In genomic region chr20:62643521-62644043, GRCh38 we compare ENCODE assay signal across 9 cellular contexts. TPM values are rescaled to one million over a fixed set of nuclear protein-coding genes. Genes with fewer than 3 reads are reported as not detected.
DNase-seq lines count a peak whose midpoint lies in the region; ATAC-seq and TF ChIP-seq lines count a peak whose summit lies in the region.
"Had no signal": no experiment of that assay in that cellular context is flagged by ENCODE, and none has a peak within 500 bp of the region (broad histone marks: within the 10 kb centered on the region; RNA-seq: fewer than 3 reads in every experiment).

No MANE protein-coding gene starts in this region.

- H3K27me3 ChIP-seq in GM06990 (replicated peaks; ENCODE audit: control insufficient read depth, insufficient read depth, low read length) (no peaks in the 10 kb centered on the region), Peyer's patch (no peaks in the 10 kb centered on the region), fibroblast of lung (ENCODE audit: control insufficient read depth, insufficient read depth, low read length) (peaks cover 4% of the 10 kb centered on the region), psoas muscle (ENCODE audit: insufficient read depth in 3 of 3, low read length in 2 of 3) (peaks cover 0 to 16% (median 2%) of the 10 kb centered on the region in 3 donors), thyroid gland (peaks cover 9% of the 10 kb centered on the region)

- H3K4me3 ChIP-seq in GM06990 (replicated peaks; ENCODE audit: low read depth, low read length) (peak overlapping the region; percentile 81), Peyer's patch (peak overlapping the region; percentile 56 to 67 (median 66)), fibroblast of lung (replicated peaks in 1 of 4; ENCODE audit: control extremely low read depth in 1 of 4, insufficient read depth in 1 of 4, low read depth in 3 of 4, low read length in 4 of 4) (peak overlapping the region in 3 of 4 experiments; percentile 43 to 47 (median 47)), psoas muscle (peak overlapping the region; percentile 76), thyroid gland (replicated peaks in 1 of 3) (peak overlapping the region in 1 of 3 donors; percentile 37)

- no peak for ATAC-seq in psoas muscle

- H4K20me1 ChIP-seq in fibroblast of lung (ENCODE audit: control insufficient read depth, extremely low read depth, insufficient read depth, low read length), result peaks cover 2% of the 10 kb centered on the region

- H3K4me1 ChIP-seq in Peyer's patch (peaks cover 0 to 63% (median 46%) of the 10 kb centered on the region in 4 donors), fibroblast of lung (ENCODE audit: control insufficient read depth, extremely low read depth, insufficient read depth, low read length) (no peaks in the 10 kb centered on the region), psoas muscle (peaks cover 39% of the 10 kb centered on the region), thyroid gland (peaks cover 16 to 35% of the 10 kb centered on the region in 2 donors)

- TF ChIP-seq POLR2A in Peyer's patch (IDR thresholded peaks at IDR 0.05) (no peak), thyroid gland (IDR thresholded peaks at IDR 0.05) (no peak)

- H3K9me3 ChIP-seq in Peyer's patch, result no peaks in the 10 kb centered on the region
- H3K9me3 ChIP-seq in fibroblast of lung (ENCODE audit: control insufficient read depth, insufficient read depth, low read depth, low read length), result no peaks in the 10 kb centered on the region
- no peaks in the 10 kb centered on the region for H3K9me3 ChIP-seq in psoas muscle
- H3K9me3 ChIP-seq in thyroid gland, result no peaks in the 10 kb centered on the region

- H3K36me3 ChIP-seq in GM06990 (ENCODE audit: control insufficient read depth, insufficient read depth, low read length) (0 out of 2 replicates have a peak, but pooled peaks cover 3% of the 10 kb centered on the region), Peyer's patch (no peaks in the 10 kb centered on the region), fibroblast of lung (ENCODE audit: control insufficient read depth, insufficient read depth, low read length) (no peaks in the 10 kb centered on the region), psoas muscle (ENCODE audit: insufficient read depth in 1 of 2, low read depth in 1 of 2) (no peaks in the 10 kb centered on the region), thyroid gland (no peaks in the 10 kb centered on the region)

- H3K27ac ChIP-seq in Peyer's patch (peak overlapping the region; percentile 67 to 85 (median 78)), fibroblast of lung (ENCODE audit: insufficient read depth, low read length) (no peak overlapping the region), psoas muscle (peak overlapping the region; percentile 77), thyroid gland (no peak overlapping the region)

- intact Hi-C loops in psoas muscle (cut with DNase I) (no loop called here), thyroid gland (cut with DNase I) (no loop called here)

- no peak for TF ChIP-seq CTCF in GM06990 (IDR thresholded peaks at IDR 0.05; ENCODE audit: insufficient read depth, low read length, poor library complexity, severe bottlenecking)
- TF ChIP-seq CTCF in Peyer's patch (IDR thresholded peaks at IDR 0.05), result no peak
- no peak for TF ChIP-seq CTCF in fibroblast of lung (conservative IDR thresholded peaks at IDR 0.05 in 1 of 2, IDR thresholded peaks at IDR 0.05 in 1 of 2; ENCODE audit: low read depth in 1 of 2, low read length in 2 of 2)
- TF ChIP-seq CTCF in psoas muscle (IDR thresholded peaks at IDR 0.05), result no peak
- no peak for TF ChIP-seq CTCF in thyroid gland (IDR thresholded peaks at IDR 0.05)

- DNase-seq in GM06990 (ENCODE audit: extremely low read depth, insufficient read length) (no peak), Peyer's patch (peak in 1 of 3 donors; percentile 69), fibroblast of lung (ENCODE audit: low read depth in 2 of 2) (no peak), psoas muscle (no peak), LoVo (ENCODE audit: low spot score) (no peak), thyroid gland (no peak), epidermal melanocyte (ENCODE audit: insufficient read length, low spot score) (no peak), NCI-H2227 treated with DMSO at 0.1 percent for 48 hours (lab: John Stamatoyannopoulos, UW) (no peak)
- DNase-seq: NCI-H187 treated with DMSO at 0.1 percent for 48 hours had no signal

- H3K79me2 ChIP-seq in fibroblast of lung (ENCODE audit: control insufficient read depth, insufficient read depth, low read length), result no peaks in the 10 kb centered on the region

- WGBS in psoas muscle, 3 donors, result 37 to 60% (median 38%) methylated on average over 14 of the region's 14 CpGs
- WGBS in thyroid gland, 2 donors, result 55% methylated on average over 9 to 10 of the region's 14 CpGs

- H3K4me2 ChIP-seq in fibroblast of lung (ENCODE audit: extremely low read depth, insufficient read depth, low read length), result peak overlapping the region; percentile 89

- no peak overlapping the region for H2AFZ ChIP-seq in fibroblast of lung (ENCODE audit: low read length)

- no peak overlapping the region for H3K9ac ChIP-seq in fibroblast of lung (ENCODE audit: insufficient read depth, low read length)

RNA-seq across cellular contexts. Expression of gene SLCO4A1, which starts 1.3 kb away (rescaled TPM):
- total RNA-seq in Peyer's patch (10 to 100 TPM in 3 of 4 donors, 1 to 10 TPM in 1; 6.7 to 42.9 (median 28.5) TPM), fibroblast of lung (0.26 and 0.50 TPM in 2 replicates), psoas muscle (10 to 100 TPM in 1 of 4 donors, 1 to 10 TPM in 3; 5.3 to 12.8 (median 8.7) TPM), thyroid gland (10 to 100 TPM in 1 of 4 donors, 1 to 10 TPM in 3; 5.3 to 18.3 (median 6.7) TPM)
- polyA plus RNA-seq in fibroblast of lung (0.84 TPM in 1 of 2 replicates, not detected in the other), psoas muscle (10 to 100 TPM in 2 of 3 donors, 1 to 10 TPM in 1; 9.8 to 38.5 (median 17.5) TPM)
- 0.06 and 1.6 TPM in 2 replicates for polyA plus RNA-seq in fibroblast of lung (2012)
- 0.12 and 1.5 TPM in 2 replicates for polyA minus RNA-seq in fibroblast of lung (ENCODE audit: low replicate concordance)

Comparison
In these comparisons a context has a peak if more than half of its experiments do, and no peak if none do; other contexts are left out.
1. H3K27ac ChIP-seq: peak in Peyer's patch (4 of 4) and psoas muscle (single experiment); none in fibroblast of lung (single experiment) and thyroid gland (0 of 3).